Comparison of ENCODE assay signal across 8 cellular contexts in genomic region chr12:2959508-2960431, GRCh38. TPM values are rescaled to one million over a fixed set of nuclear protein-coding genes. Genes with fewer than 3 reads are reported as not detected.
DNase-seq lines count a peak whose midpoint lies in the region; ATAC-seq, FAIRE-seq and TF ChIP-seq lines count a peak whose summit lies in the region.

No MANE protein-coding gene starts in this region.

- FAIRE-seq in K562 (lab: Jason Lieb, UNC) (no peak), D721Med (lab: Jason Lieb, UNC) (no peak)

- POLR2A ChIA-PET in K562 (lab: Yijun Ruan, JAX) = no interaction called here

- H3K9ac ChIP-seq in K562 (ENCODE audit: insufficient read depth in 1 of 2, low read depth in 2 of 2, low read length in 2 of 2) = peak overlapping the region; percentile 67 to 91
- peak overlapping the region; percentile 74 for H3K9ac ChIP-seq in iPS-18a (ENCODE audit: low read length)

- peaks cover 47% of the 10 kb centered on the region for H3K79me2 ChIP-seq in K562 (ENCODE audit: control insufficient read depth, insufficient read depth, low read length)

- H3K9me1 ChIP-seq in K562 (ENCODE audit: control insufficient read depth, insufficient read depth, low read length) = peaks cover 3% of the 10 kb centered on the region

- H3K36me3 ChIP-seq in K562 (ENCODE audit: control insufficient read depth, insufficient read depth, low read length) = peaks cover 2% of the 10 kb centered on the region; the same call in 2 of the 3 replicates
- H3K36me3 ChIP-seq in iPS-18a (ENCODE audit: control insufficient read depth, low read depth, low read length) = no peaks in the 10 kb centered on the region

- H3K27me3 ChIP-seq in K562 (ENCODE audit: control insufficient read depth in 2 of 2, insufficient read depth in 2 of 2, low read length in 2 of 2) (no peaks in the 10 kb centered on the region), iPS-18a (ENCODE audit: control insufficient read depth, insufficient read depth, low read length) (peaks cover 18% of the 10 kb centered on the region)

- CTCF ChIA-PET in K562 (lab: Yijun Ruan, JAX; ENCODE audit: low intra/inter-chr PET ratio) = no interaction called here

- intact Hi-C loops in K562 (cut with micrococcal nuclease) = loop anchor here (5.0 kb wide), 1 partner anchor 38 kb away; no protein-coding TSS in a partner anchor

- peak; percentile 83 for ATAC-seq in K562

- TF ChIP-seq CTCF in K562 (IDR thresholded peaks at IDR 0.05 in 2 of 3, conservative IDR thresholded peaks at IDR 0.05 in 1 of 3; ENCODE audit: insufficient read depth in 2 of 3, low read depth in 1 of 3, low read length in 3 of 3) (0 out of 6 replicates have a peak, but pooled peaks of 1 of the 3 experiments have one; percentile 4), D721Med (IDR thresholded peaks at IDR 0.05; ENCODE audit: insufficient read depth, missing control alignments) (no peak)

- TF ChIP-seq RAD21 in K562 (CRISPR knock-in tag; conservative IDR thresholded peaks at IDR 0.05 in 1 of 2, IDR thresholded peaks at IDR 0.05 in 1 of 2) = no peak

- no TSS peak for BruUV-seq in K562 (replicated peaks; lab: Mats Ljungman, UMichigan)

- DNase-seq in ACHN (peak; percentile 90), NCI-H510A treated with DMSO at 0.1 percent for 48 hours (lab: John Stamatoyannopoulos, UW) (peak; percentile 41), K562 (ENCODE audit: extremely low read depth in 1 of 4, low spot score in 3 of 4) (peak; percentile 54 to 67 (median 63)), D721Med (ENCODE audit: insufficient read length, low spot score) (no peak), NOMO-1 treated with dmso at 0.1 percent for 144 hours (lab: John Stamatoyannopoulos, UW; ENCODE audit: unreplicated experiment) (no peak)

- in situ Hi-C loops in ACHN (cut with HindIII; ENCODE audit: low pct_ligation_motif_present, low pct_unique_long_range_greater_than_20kb, low sequenced_read_pairs) = no loop called here
- in situ Hi-C loops in K562 (cut with MboI) = no loop called here

- peak overlapping the region; percentile 84 for H2AFZ ChIP-seq in K562 (ENCODE audit: low read depth, low read length)

- H3K27ac ChIP-seq in K562 (ENCODE audit: extremely low read depth, low read depth, low read length) (peak overlapping the region; percentile 78), iPS-18a (ENCODE audit: low read length) (no peak overlapping the region), skin epidermis (peak overlapping the region; percentile 22 to 91 (median 74))

- peak overlapping the region; percentile 90 for H3K4me2 ChIP-seq in K562 (ENCODE audit: insufficient read depth, low read length)

- TF ChIP-seq POLR2A in K562 (conservative IDR thresholded peaks at IDR 0.05) = 0 out of 2 replicates have a peak, but pooled peaks have one; percentile 37

- TF ChIP-seq EP300 in K562 (IDR thresholded peaks at IDR 0.05; ENCODE audit: low read length) = no peak

- H3K9me3 ChIP-seq in K562 (replicated peaks; ENCODE audit: control insufficient read depth, insufficient read depth, low read depth, low read length) (no peaks in the 10 kb centered on the region), iPS-18a (ENCODE audit: control insufficient read depth, low read depth, low read length) (no peaks in the 10 kb centered on the region)

- H3K4me3 ChIP-seq in GM08714 (ENCODE audit: low read length) = peak overlapping the region; percentile 72
- peak overlapping the region; percentile 65 for H3K4me3 ChIP-seq in K562
- H3K4me3 ChIP-seq in iPS-18a (ENCODE audit: low read length) = peak overlapping the region; percentile 77
- H3K4me3 ChIP-seq in skin epidermis = peak overlapping the region; percentile 35 to 60 (median 54)

- 1% methylated on average over 17 of the region's 106 CpGs for WGBS in K562 (ENCODE audit: insufficient coverage, low coverage, missing lambda C conversion rate)

- no peaks in the 10 kb centered on the region; the same call in 1 of the 2 replicates for H4K20me1 ChIP-seq in K562 (replicated peaks; ENCODE audit: control insufficient read depth, insufficient read depth, low read length)

- H3K4me1 ChIP-seq in K562 (replicated peaks in 1 of 2; ENCODE audit: control insufficient read depth in 2 of 2, insufficient read depth in 2 of 2, low read length in 2 of 2) (peaks cover 25 to 39% of the 10 kb centered on the region in 2 experiments; a peak in 4 of 5 replicates), iPS-18a (ENCODE audit: control insufficient read depth, low read depth, low read length) (peaks cover 34% of the 10 kb centered on the region)

TF ChIP-seq in K562, 482 proteins besides CTCF, POLR2A, EP300 and RAD21 (continues in another document):
- TF ChIP-seq ETV1 (tag; conservative IDR thresholded peaks at IDR 0.05; ENCODE audit: low read depth) = 0 out of 2 replicates have a peak, but pooled peaks have one; percentile 7
- TF ChIP-seq CTCFL (IDR thresholded peaks at IDR 0.05; ENCODE audit: borderline replicate concordance, insufficient read depth, low read depth, low read length, poor library complexity, severe bottlenecking) = peak; percentile 62
- peak; percentile 79 to 88 for TF ChIP-seq MNT (conservative IDR thresholded peaks at IDR 0.05)

RNA-seq across cellular contexts. Expression of gene TEAD4, which starts 0.6 kb away (rescaled TPM):
- 7.9 and 24.9 TPM in 2 replicates for total RNA-seq in K562 (2011; cell fraction: chromatin; rRNA removed; ENCODE audit: low replicate concordance)
- 18.8 and 20.4 TPM in 2 replicates for total RNA-seq in K562 (2011; cell fraction: nucleolus; rRNA removed)
- 15.1 and 16.4 TPM in 2 replicates for total RNA-seq in K562 (2011; cell fraction: nucleoplasm; rRNA removed)
- total RNA-seq in K562 (2014; rRNA removed) (23.9 and 27.2 TPM in 2 replicates), K562 (2014; rRNA removed; fragmentation: Illumina TruSeq; extraction: Trizol) (13.4 and 15.7 TPM in 2 replicates), K562 (2015; rRNA removed; fragmentation: Illumina TruSeq; extraction: Trizol) (15.1 and 16.1 TPM in 2 replicates), K562 (2021) (38.6 and 40.0 TPM in 2 replicates)
- polyA plus RNA-seq in K562 (2011; rRNA removed) (17.0 and 21.3 TPM in 2 replicates), K562 (2014; fragmentation: Illumina TruSeq; extraction: Trizol) (23.7 and 30.8 TPM in 2 replicates), K562 (2014; fragmentation: Nextera tagmentation; extraction: Ambion mirVana) (1 to 10 TPM in 1 of 2 experiments, under 1 TPM in 1; 0.82 to 1.3 TPM), K562 (2014; rRNA removed) (29.6 and 31.8 TPM in 2 replicates)
- 22.3 and 41.2 TPM in 2 replicates for polyA plus RNA-seq in K562 (2011; cell fraction: cytosol; rRNA removed)
- 13.3 and 19.3 TPM in 2 replicates for polyA plus RNA-seq in K562 (2011; cell fraction: nucleus; rRNA removed)
- 18.1 and 27.4 TPM in 2 replicates for polyA plus RNA-seq in K562 (2012)
- polyA minus RNA-seq in K562 (2011; rRNA and poly(A)+ RNA removed) = 14.5 and 17.3 TPM in 2 replicates
- 20.2 and 25.8 TPM in 2 replicates for polyA minus RNA-seq in K562 (2011; cell fraction: cytosol; rRNA and poly(A)+ RNA removed)
- polyA minus RNA-seq in K562 (2011; cell fraction: nucleus; rRNA and poly(A)+ RNA removed) = 7.4 and 7.9 TPM in 2 replicates

Comparison
In these comparisons a context has a peak if more than half of its experiments do, and no peak if none do; other contexts are left out.
1. DNase-seq: peak in ACHN (single experiment), NCI-H510A treated with DMSO at 0.1 percent for 48 hours (single experiment) and K562 (4 of 4); none in D721Med (single experiment) and NOMO-1 treated with dmso at 0.1 percent for 144 hours (single experiment).
2. Peak in every context shown above with its lines, with median percentiles within 50 percentile points of each other: H3K4me3 ChIP-seq.